Comparison of ENCODE assay signal across 1 cellular context in genomic region chr7:138924551-138925225, GRCh38.
TF ChIP-seq lines count a peak whose summit lies in the region.

No MANE protein-coding gene starts in this region.

TF ChIP-seq in SK-N-SH, 30 proteins besides CTCF, POLR2A, EP300 and RAD21 (continued from another document):
- TF ChIP-seq IRF3 (IDR thresholded peaks at IDR 0.05; ENCODE audit: low read depth, low read length), result no peak
- no peak for TF ChIP-seq RXRA (IDR thresholded peaks at IDR 0.05; ENCODE audit: borderline replicate concordance, low read depth)
- no peak for TF ChIP-seq YY1 (IDR thresholded peaks at IDR 0.05; ENCODE audit: low read depth)
- no peak for TF ChIP-seq ELF1 (IDR thresholded peaks at IDR 0.05)
- no peak for TF ChIP-seq POLR2AphosphoS5 (IDR thresholded peaks at IDR 0.05; ENCODE audit: low read depth, low read length)
